In genomic region chr3:43346990-43347749, GRCh38 we compare ENCODE assay signal across 1 cellular context.
TF ChIP-seq lines count a peak whose summit lies in the region.

No MANE protein-coding gene starts in this region.

TF ChIP-seq in HepG2, 621 proteins besides CTCF, POLR2A, EP300 and RAD21 (continued from another document):
- TF ChIP-seq ZNF652 (CRISPR knock-in tag; IDR thresholded peaks at IDR 0.05; ENCODE audit: borderline replicate concordance, low read depth) (no peak), ZNF343 (CRISPR knock-in tag; IDR thresholded peaks at IDR 0.05) (no peak), ZNF614 (CRISPR knock-in tag; IDR thresholded peaks at IDR 0.05; ENCODE audit: borderline replicate concordance) (no peak), ZNF639 (CRISPR knock-in tag; conservative IDR thresholded peaks at IDR 0.05) (no peak), SKI (IDR thresholded peaks at IDR 0.05; ENCODE audit: partially characterized antibody) (no peak), ZBTB25 (CRISPR knock-in tag; IDR thresholded peaks at IDR 0.05) (no peak)
